Comparison of ENCODE assay signal across 19 cellular contexts in the genomic region with DNA sequence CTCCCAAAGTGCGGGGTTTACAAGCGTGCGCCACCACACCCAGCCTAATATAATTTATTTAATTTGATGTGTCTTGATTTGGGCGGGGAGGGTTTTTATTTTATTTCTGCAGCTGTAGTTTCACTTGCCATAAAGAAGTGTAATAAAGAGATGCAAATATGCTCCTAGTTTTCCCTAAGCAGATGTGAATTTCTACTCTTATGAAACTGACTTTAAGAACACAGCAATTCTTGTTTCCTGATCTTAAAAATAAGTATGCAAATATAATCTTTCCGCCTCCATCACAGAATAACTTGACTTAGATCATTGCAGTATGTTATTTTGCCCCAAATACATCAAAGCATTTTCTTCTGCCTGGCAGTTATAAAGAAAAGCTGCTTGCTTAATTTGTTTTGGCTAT.
DNase-seq lines count a peak whose midpoint lies in the region; ATAC-seq and TF ChIP-seq lines count a peak whose summit lies in the region.
"Had no signal": no experiment of that assay in that cellular context is flagged by ENCODE, and none has a peak within 500 bp of the region (broad histone marks: within the 10 kb centered on the region; RNA-seq: fewer than 3 reads in every experiment).

No MANE protein-coding gene starts in this region.

- H3K9ac ChIP-seq in OCI-LY1 (ENCODE audit: low read length) (no peak overlapping the region), mucosa of rectum (ENCODE audit: low read depth in 1 of 2, low read length in 2 of 2) (no peak overlapping the region)
- H3K9ac ChIP-seq: KMS-11 had no signal

- TF ChIP-seq POLR2A in GM18505 (IDR thresholded peaks at IDR 0.05; ENCODE audit: borderline replicate concordance, extremely low read depth, insufficient read depth, insufficient read length) = peak; percentile 22

- TF ChIP-seq CTCF in DOHH2 (IDR thresholded peaks at IDR 0.05; ENCODE audit: low read depth, low read length, poor library complexity, severe bottlenecking) (no peak), OCI-LY1 (IDR thresholded peaks at IDR 0.05; ENCODE audit: low read length) (no peak)

- H3K27ac ChIP-seq in DOHH2 (ENCODE audit: low read depth, low read length) (peak overlapping the region; percentile 84), OCI-LY1 (ENCODE audit: low read depth, low read length, poor library complexity, severe bottlenecking) (peak overlapping the region; percentile 5), mucosa of rectum (ENCODE audit: low read depth in 2 of 2, low read length in 2 of 2) (peak overlapping the region; percentile 30 to 38), substantia nigra (ENCODE audit: low read depth, low read length, poor library complexity, severe bottlenecking) (no peak overlapping the region)
- H3K27ac ChIP-seq: KMS-11, SJCRH30 had no signal

- H3K4me2 ChIP-seq in DOHH2 (ENCODE audit: low read length) (peak overlapping the region; percentile 72), OCI-LY1 (ENCODE audit: low read length) (peak overlapping the region; percentile 5; the same call in 1 of the 2 replicates)
- H3K4me2 ChIP-seq: KMS-11 had no signal

- H3K27ac Mint-ChIP-seq in activated naive CD4-positive, alpha-beta T cell treated with anti-CD3 and anti-CD28 coated beads, Interleukin-2, amount 10 ng/mL, durations not matched to agents 7 days and 5 days = no peak overlapping the region
- H3K27ac Mint-ChIP-seq: H9 had no signal

- H3K4me3 Mint-ChIP-seq in activated naive CD4-positive, alpha-beta T cell treated with anti-CD3 and anti-CD28 coated beads, Interleukin-2, amount 10 ng/mL, durations not matched to agents 7 days and 5 days = no peak overlapping the region
- H3K4me3 Mint-ChIP-seq: H9 had no signal

- no peaks in the 10 kb centered on the region for H3K9me2 ChIP-seq in DOHH2 (replicated peaks; ENCODE audit: control insufficient read depth, low read length)
- H3K9me2 ChIP-seq in OCI-LY1 (ENCODE audit: low read depth, low read length) = no peaks in the 10 kb centered on the region

- H3K79me2 ChIP-seq in DOHH2 (ENCODE audit: control insufficient read depth, low read length) (peaks cover 99% of the 10 kb centered on the region), OCI-LY1 (ENCODE audit: insufficient read depth, low read length) (peaks cover 94% of the 10 kb centered on the region)

- peaks cover 78% of the 10 kb centered on the region for H3K36me3 ChIP-seq in DOHH2 (ENCODE audit: control insufficient read depth, low read length)
- peaks cover 71% of the 10 kb centered on the region for H3K36me3 ChIP-seq in OCI-LY1 (ENCODE audit: insufficient read depth, low read length)
- H3K36me3 ChIP-seq in mucosa of rectum (ENCODE audit: control insufficient read depth in 2 of 2, insufficient read depth in 2 of 2, low read length in 2 of 2) = peaks cover 6 to 10% of the 10 kb centered on the region in 2 donors

- H3K36me3 Mint-ChIP-seq in activated naive CD4-positive, alpha-beta T cell treated with anti-CD3 and anti-CD28 coated beads, Interleukin-2, amount 10 ng/mL, durations not matched to agents 7 days and 5 days = peaks cover 46% of the 10 kb centered on the region

- CTCF ChIA-PET in activated naive CD4-positive, alpha-beta T cell treated with anti-CD3 and anti-CD28 coated beads, Interleukin-2, amount 10 ng/mL, durations not matched to agents 7 days and 5 days (lab: Charles Lee) = interaction anchor here (1.0 to 1.8 kb wide), 2 partner anchors 12 to 70 kb away, joined by 3 to 7 read pairs; no protein-coding TSS in a partner anchor

- H3K4me3 ChIP-seq in DOHH2 (ENCODE audit: low read length) (peak overlapping the region; percentile 63), OCI-LY1 (ENCODE audit: low read depth, low read length, poor library complexity, severe bottlenecking) (no peak overlapping the region), mucosa of rectum (ENCODE audit: low read length in 2 of 2) (no peak overlapping the region)
- H3K4me3 ChIP-seq: SJCRH30 had no signal

- peaks cover 57% of the 10 kb centered on the region for H3K4me1 Mint-ChIP-seq in activated naive CD4-positive, alpha-beta T cell treated with anti-CD3 and anti-CD28 coated beads, Interleukin-2, amount 10 ng/mL, durations not matched to agents 7 days and 5 days

- H2AFZ ChIP-seq in OCI-LY1 (ENCODE audit: low read length) = no peak overlapping the region

- no peaks in the 10 kb centered on the region for H3K9me3 ChIP-seq in DOHH2 (ENCODE audit: control insufficient read depth, insufficient read depth, low read length)
- H3K9me3 ChIP-seq in OCI-LY1 (ENCODE audit: low read length) = no peaks in the 10 kb centered on the region
- H3K9me3 ChIP-seq in mucosa of rectum (ENCODE audit: control insufficient read depth in 2 of 2, low read length in 2 of 2) = no peaks in the 10 kb centered on the region
- H3K9me3 ChIP-seq: BE2C, SJCRH30 had no signal

- H3F3A ChIP-seq in DOHH2 (ENCODE audit: control insufficient read depth, insufficient read depth) = peaks cover 16% of the 10 kb centered on the region
- H3F3A ChIP-seq in OCI-LY1 (ENCODE audit: insufficient read depth, low read length) = no peaks in the 10 kb centered on the region

- no peak for ATAC-seq in GM18505 (IDR thresholded peaks at IDR 0.05; ENCODE audit: unreplicated experiment)

- DNase-seq in GOT3 (lab: John Stamatoyannopoulos, UW) (no peak), substantia nigra (lab: John Stamatoyannopoulos, UW) (no peak), SHP77 (lab: John Stamatoyannopoulos, UW) (no peak)
- DNase-seq in activated naive CD4-positive, alpha-beta T cell treated with anti-CD3 and anti-CD28 coated beads, Interleukin-2, amount 10 ng/mL, durations not matched to agents 7 days and 5 days = no peak
- DNase-seq: ACHN; BE2C; CD8-positive, alpha-beta memory T cell; H9; NCI-H187 treated with DMSO at 0.1 percent for 48 hours; NCI-H2171; NCI-H446 treated with DMSO at 0.1 percent for 48 hours; RPMI8226; SJCRH30; SW 1271 had no signal

- peaks cover 68% of the 10 kb centered on the region for H3K4me1 ChIP-seq in DOHH2 (ENCODE audit: control insufficient read depth, low read length)
- peaks cover 43% of the 10 kb centered on the region for H3K4me1 ChIP-seq in OCI-LY1 (ENCODE audit: insufficient read depth, low read length, severe bottlenecking)
- H3K4me1 ChIP-seq in mucosa of rectum (ENCODE audit: control insufficient read depth in 2 of 2, insufficient read depth in 2 of 2, low read length in 2 of 2) = peaks cover 10 to 23% of the 10 kb centered on the region in 2 donors

- no peaks in the 10 kb centered on the region for H3K27me3 ChIP-seq in DOHH2 (ENCODE audit: control insufficient read depth, low read length)
- no peaks in the 10 kb centered on the region for H3K27me3 ChIP-seq in OCI-LY1 (ENCODE audit: insufficient read depth, low read length)
- no peaks in the 10 kb centered on the region for H3K27me3 ChIP-seq in mucosa of rectum (ENCODE audit: control insufficient read depth in 2 of 2, insufficient read depth in 2 of 2, low read length in 2 of 2)
- H3K27me3 ChIP-seq: BE2C, SJCRH30 had no signal

- peaks cover 53% of the 10 kb centered on the region for H4K20me1 ChIP-seq in DOHH2 (ENCODE audit: control insufficient read depth, insufficient read depth, low read depth, low read length)
- H4K20me1 ChIP-seq in OCI-LY1 (ENCODE audit: insufficient read depth, low read length) = no peaks in the 10 kb centered on the region

- no peaks in the 10 kb centered on the region for H3K9me3 Mint-ChIP-seq in activated naive CD4-positive, alpha-beta T cell treated with anti-CD3 and anti-CD28 coated beads, Interleukin-2, amount 10 ng/mL, durations not matched to agents 7 days and 5 days
- H3K9me3 Mint-ChIP-seq: CD8-positive, alpha-beta memory T cell; H9 had no signal

- H3K27me3 Mint-ChIP-seq in activated naive CD4-positive, alpha-beta T cell treated with anti-CD3 and anti-CD28 coated beads, Interleukin-2, amount 10 ng/mL, durations not matched to agents 7 days and 5 days = no peaks in the 10 kb centered on the region
- H3K27me3 Mint-ChIP-seq: CD8-positive, alpha-beta memory T cell had no signal
